ENCODE assay signal across 15 cellular contexts in genomic region chr15:27846722-27847420, GRCh38.
DNase-seq lines count a peak whose midpoint lies in the region; ATAC-seq and TF ChIP-seq lines count a peak whose summit lies in the region.
"Had no signal": no experiment of that assay in that cellular context is flagged by ENCODE, and none has a peak within 500 bp of the region (broad histone marks: within the 10 kb centered on the region; RNA-seq: fewer than 3 reads in every experiment).

No MANE protein-coding gene starts in this region.

- H4K20me1 ChIP-seq in PC-3 (ENCODE audit: low read length): no peaks in the 10 kb centered on the region
- H4K20me1 ChIP-seq: BLaER1 had no signal

- H3K9me3 ChIP-seq in PC-3 (ENCODE audit: low read length) (peaks cover 4% of the 10 kb centered on the region; the same call in 1 of the 2 replicates), prostate gland (no peaks in the 10 kb centered on the region)
- H3K9me3 ChIP-seq: Caco-2 had no signal

- H3K27ac ChIP-seq in PC-3 (ENCODE audit: low read length) (no peak overlapping the region), prostate gland (no peak overlapping the region)
- H3K27ac ChIP-seq: BLaER1, GM23248 had no signal

- H3K4me2 ChIP-seq in PC-3 (ENCODE audit: low read length): no peak overlapping the region
- H3K4me2 ChIP-seq: BLaER1 had no signal

- no peak for ATAC-seq in PC-3
- ATAC-seq: HCT116, HepG2 had no signal

- H2AFZ ChIP-seq in PC-3 (ENCODE audit: low read length): no peak overlapping the region
- H2AFZ ChIP-seq: GM23248 had no signal

- H3K4me1 ChIP-seq in PC-3 (ENCODE audit: insufficient read depth, low read length) (peaks cover 3% of the 10 kb centered on the region; the same call in 1 of the 2 replicates), prostate gland (replicated peaks) (no peaks in the 10 kb centered on the region)
- H3K4me1 ChIP-seq: Caco-2 had no signal

- POLR2A ChIA-PET in PC-3 (lab: Charles Lee; ENCODE audit: unreplicated experiment): no interaction called here

- TF ChIP-seq POLR2A in prostate gland (IDR thresholded peaks at IDR 0.05): no peak

- H3K36me3 ChIP-seq in PC-3 (ENCODE audit: low read depth, low read length): no peaks in the 10 kb centered on the region
- H3K36me3 ChIP-seq in prostate gland: no peaks in the 10 kb centered on the region
- H3K36me3 ChIP-seq: BLaER1 had no signal

- H3F3A ChIP-seq in PC-3 (ENCODE audit: low read length, unreplicated experiment): no peaks in the 10 kb centered on the region

- H3K4me3 ChIP-seq in PC-3 (ENCODE audit: low read length) (no peak overlapping the region), prostate gland (no peak overlapping the region)
- H3K4me3 ChIP-seq: BLaER1, GM23248 had no signal

- BruUV-seq in PC-3 (replicated peaks; lab: Mats Ljungman, UMichigan): no TSS peak

- intact Hi-C loops in posterior vena cava (cut with DNase I): no loop called here
- intact Hi-C loops in PC-3 (cut with micrococcal nuclease): no loop called here
- intact Hi-C loops in prostate gland (cut with DNase I): no loop called here

- no peak overlapping the region for H3K9ac ChIP-seq in PC-3 (ENCODE audit: low read length)
- H3K9ac ChIP-seq: BLaER1, GM23248 had no signal

- no peaks in the 10 kb centered on the region for H3K9me2 ChIP-seq in PC-3 (replicated peaks; ENCODE audit: low read length)

- 79% methylated on average over 10 of the region's 10 CpGs for WGBS in prostate gland

- no peaks in the 10 kb centered on the region for H3K79me2 ChIP-seq in PC-3 (ENCODE audit: low read length)

- no peaks in the 10 kb centered on the region for H3K27me3 ChIP-seq in PC-3 (ENCODE audit: low read length)
- H3K27me3 ChIP-seq in prostate gland (replicated peaks; ENCODE audit: insufficient read depth): no peaks in the 10 kb centered on the region
- H3K27me3 ChIP-seq: BLaER1 had no signal

- TF ChIP-seq CTCF in PC-3 (conservative IDR thresholded peaks at IDR 0.05; ENCODE audit: low read depth, low read length) (no peak), prostate gland (IDR thresholded peaks at IDR 0.05) (no peak)

- CTCF ChIA-PET in PC-3 (lab: Charles Lee): no interaction called here

- DNase-seq in activated effector memory CD4-positive, alpha-beta T cell treated with anti-CD3 and anti-CD28 coated beads, Interleukin-2, amount 50 U/mL, for 16 hours: peak; percentile 33
- DNase-seq in activated effector memory CD4-positive, alpha-beta T cell treated with Interleukin-2 at 50 U/mL for 16 hours: no peak
- peak; percentile 57 for DNase-seq in islet precursor cell
- peak; percentile 44 for DNase-seq in posterior vena cava (ENCODE audit: low spot score)
- no peak for DNase-seq in PC-3
- no peak for DNase-seq in prostate gland (ENCODE audit: low spot score)
- no peak for DNase-seq in NCI-H748 (lab: John Stamatoyannopoulos, UW; ENCODE audit: unreplicated experiment)
- DNase-seq: 8988T; AML-193; Caco-2; CD8-positive, alpha-beta memory T cell; GM23248 had no signal

Comparison
In these comparisons a context has a peak if more than half of its experiments do, and no peak if none do; other contexts are left out.
1. DNase-seq: peak in activated effector memory CD4-positive, alpha-beta T cell treated with anti-CD3 and anti-CD28 coated beads, Interleukin-2, amount 50 U/mL, for 16 hours (single experiment), islet precursor cell (single experiment) and posterior vena cava (single experiment); none in activated effector memory CD4-positive, alpha-beta T cell treated with Interleukin-2 at 50 U/mL for 16 hours (single experiment), PC-3 (single experiment), prostate gland (single experiment) and NCI-H748 (single experiment).